ENCODE assay signal across 19 cellular contexts in the genomic region with DNA sequence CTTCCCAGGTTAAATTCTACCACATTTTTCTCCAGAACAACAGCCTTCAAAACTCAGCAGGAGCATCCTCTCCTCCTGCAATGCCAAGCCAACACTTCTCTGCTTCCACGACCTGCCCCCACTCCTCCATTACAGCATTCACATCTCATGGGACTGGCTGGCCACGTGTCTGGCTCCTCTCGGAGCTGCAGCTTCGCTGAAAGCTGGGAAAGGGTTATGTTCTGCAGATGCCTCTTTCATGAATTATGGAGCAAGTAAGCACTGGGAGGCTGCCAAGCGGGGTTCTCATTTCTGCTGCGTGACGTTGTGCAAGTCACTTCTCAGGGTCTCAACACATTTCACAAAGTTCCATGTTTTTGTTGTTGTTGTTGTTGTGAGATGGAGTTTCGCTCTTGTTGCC.
"Had no signal": no experiment of that assay in that cellular context is flagged by ENCODE, and none has a peak within 500 bp of the region (broad histone marks: within the 10 kb centered on the region; RNA-seq: fewer than 3 reads in every experiment).

No MANE protein-coding gene starts in this region.

- H3K4me1 ChIP-seq: heart right ventricle, pancreas, tibial artery, vagina had no signal

- ATAC-seq: activated T-helper 17 cell treated with anti-CD3 and anti-CD28 coated beads, Interleukin-2, amount 50 U/mL, for 72 hours; effector memory CD8-positive, alpha-beta T cell; heart right ventricle; left ventricle myocardium superior; pancreas had no signal

- H3K27ac Mint-ChIP-seq: activated naive CD4-positive, alpha-beta T cell treated with anti-CD3 and anti-CD28 coated beads, Interleukin-2, amount 10 ng/mL, durations not matched to agents 7 days and 5 days; activated T-helper 17 cell treated with anti-CD3 and anti-CD28 coated beads, Interleukin-2, amount 50 U/mL, for 72 hours; dendritic cell treated with granulocyte-macrophage colony-stimulating factor and Interleukin-4, amounts not matched to agents 40 ng/mL and 50 ng/mL, for 4 days; effector memory CD8-positive, alpha-beta T cell had no signal

- H3K36me3 ChIP-seq: brain microvascular endothelial cell, heart right ventricle, pancreas, tibial artery, vagina had no signal

- FAIRE-seq: pancreas, small intestine, TTC549 had no signal

- H3K27me3 ChIP-seq: pancreas, tibial artery, vagina had no signal

- DNase-seq: activated CD4-positive, alpha-beta T cell treated with anti-CD3 and anti-CD28 coated beads, Interleukin-2, amount 50 U/mL, for 1 hour; activated naive CD4-positive, alpha-beta T cell treated with anti-CD3 and anti-CD28 coated beads, Interleukin-2, amount 10 ng/mL, durations not matched to agents 7 days and 5 days; activated T-cell treated with anti-CD3 and anti-CD28 coated beads for 4 hours; brain microvascular endothelial cell; cerebellar nuclear complex; effector memory CD8-positive, alpha-beta T cell; foreskin melanocyte; heart right ventricle; left ventricle myocardium superior; mesendoderm; pancreas; small intestine; T-helper 2 cell; tibial artery had no signal

- H3K36me3 Mint-ChIP-seq: activated naive CD4-positive, alpha-beta T cell treated with anti-CD3 and anti-CD28 coated beads, Interleukin-2, amount 10 ng/mL, durations not matched to agents 7 days and 5 days had no signal

- H3K9me3 Mint-ChIP-seq: activated naive CD4-positive, alpha-beta T cell treated with anti-CD3 and anti-CD28 coated beads, Interleukin-2, amount 10 ng/mL, durations not matched to agents 7 days and 5 days; activated T-helper 17 cell treated with anti-CD3 and anti-CD28 coated beads, Interleukin-2, amount 50 U/mL, for 72 hours; effector memory CD8-positive, alpha-beta T cell had no signal

- H3K27ac ChIP-seq: brain microvascular endothelial cell, epithelial cell of prostate, heart right ventricle, pancreas, tibial artery, vagina had no signal

- H3K4me1 Mint-ChIP-seq: activated naive CD4-positive, alpha-beta T cell treated with anti-CD3 and anti-CD28 coated beads, Interleukin-2, amount 10 ng/mL, durations not matched to agents 7 days and 5 days; activated T-helper 17 cell treated with anti-CD3 and anti-CD28 coated beads, Interleukin-2, amount 50 U/mL, for 72 hours had no signal

- H3K4me3 ChIP-seq: heart right ventricle, pancreas, tibial artery, vagina had no signal

- H3K4me3 Mint-ChIP-seq: activated naive CD4-positive, alpha-beta T cell treated with anti-CD3 and anti-CD28 coated beads, Interleukin-2, amount 10 ng/mL, durations not matched to agents 7 days and 5 days; activated T-helper 17 cell treated with anti-CD3 and anti-CD28 coated beads, Interleukin-2, amount 50 U/mL, for 72 hours; dendritic cell treated with granulocyte-macrophage colony-stimulating factor and Interleukin-4, amounts not matched to agents 40 ng/mL and 50 ng/mL, for 4 days; effector memory CD8-positive, alpha-beta T cell had no signal

- H3K9me3 ChIP-seq: pancreas, vagina had no signal
